4 cellular contexts compared by ENCODE assay signal in the genomic region with DNA sequence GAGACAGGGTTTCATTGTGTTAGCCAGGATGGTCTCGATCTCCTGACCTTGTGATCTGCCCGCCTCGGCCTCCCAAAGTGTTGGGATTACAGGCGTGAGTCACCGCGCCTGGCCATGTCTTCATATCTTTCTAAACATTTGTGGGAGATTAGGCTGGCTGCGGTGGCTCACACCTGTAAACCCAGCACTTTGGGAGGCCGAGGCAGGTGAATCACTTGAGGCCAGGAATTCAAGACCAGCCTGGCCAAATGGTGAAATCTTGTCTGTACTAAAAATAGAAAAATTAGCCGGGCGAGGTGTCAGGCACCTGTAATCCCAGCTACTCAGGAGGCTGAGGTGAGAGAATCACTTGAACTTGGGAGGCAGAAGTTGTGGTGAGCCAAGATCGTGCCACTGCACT. TPM values are rescaled to one million over a fixed set of nuclear protein-coding genes. Genes with fewer than 3 reads are reported as not detected.
"Had no signal": no experiment of that assay in that cellular context is flagged by ENCODE, and none has a peak within 500 bp of the region (broad histone marks: within the 10 kb centered on the region; RNA-seq: fewer than 3 reads in every experiment).

No MANE protein-coding gene starts in this region.

RNA-seq across cellular contexts. Expression of a gene that starts 10.2 kb away (rescaled TPM):
- total RNA-seq: LHCN-M2, M059J, MCF 10A, NCI-H460 had no signal
